ENCODE assay signal across 9 cellular contexts in genomic region chr13:31951215-31951678, GRCh38.
DNase-seq lines count a peak whose midpoint lies in the region; ATAC-seq and TF ChIP-seq lines count a peak whose summit lies in the region.
"Had no signal": no experiment of that assay in that cellular context is flagged by ENCODE, and none has a peak within 500 bp of the region (broad histone marks: within the 10 kb centered on the region; RNA-seq: fewer than 3 reads in every experiment).

No MANE protein-coding gene starts in this region.

- no peaks in the 10 kb centered on the region for H3K9me2 ChIP-seq in SK-N-SH

- H3K4me1 ChIP-seq in body of pancreas (peaks cover 50% of the 10 kb centered on the region), SK-N-SH (ENCODE audit: control insufficient read depth in 1 of 2, insufficient read depth in 2 of 2, low read depth in 1 of 2, low read length in 1 of 2) (no peaks in the 10 kb centered on the region; a peak in 3 of 4 replicates)

- H3F3A ChIP-seq in SK-N-SH (replicated peaks; ENCODE audit: insufficient read depth): no peaks in the 10 kb centered on the region

- TF ChIP-seq POLR2A in body of pancreas (IDR thresholded peaks at IDR 0.05): no peak

- no peaks in the 10 kb centered on the region for H3K79me2 ChIP-seq in SK-N-SH (ENCODE audit: insufficient read depth)

- H4K20me1 ChIP-seq in SK-N-SH (ENCODE audit: insufficient read depth): no peaks in the 10 kb centered on the region

- TF ChIP-seq CTCF in body of pancreas (IDR thresholded peaks at IDR 0.05) (no peak), natural killer cell (IDR thresholded peaks at IDR 0.05) (no peak), SK-N-SH (IDR thresholded peaks at IDR 0.05) (no peak)

- no peak for TF ChIP-seq EP300 in SK-N-SH (IDR thresholded peaks at IDR 0.05; ENCODE audit: borderline replicate concordance in 1 of 2, low read depth in 1 of 2, low read length in 1 of 2)

- no peak overlapping the region for H2AFZ ChIP-seq in SK-N-SH (ENCODE audit: low read depth)

- H3K36me3 Mint-ChIP-seq in natural killer cell: peaks cover 15% of the 10 kb centered on the region

- H3K9ac ChIP-seq in SK-N-SH: no peak overlapping the region

- H3K9me3 ChIP-seq in body of pancreas (no peaks in the 10 kb centered on the region), SK-N-SH (no peaks in the 10 kb centered on the region)

- intact Hi-C loops in body of pancreas (cut with DNase I): no loop called here
- intact Hi-C loops in natural killer cell (cut with micrococcal nuclease): no loop called here

- ATAC-seq in GM18502 (IDR thresholded peaks at IDR 0.05; ENCODE audit: poor library complexity, unreplicated experiment) (peak; percentile 94), GM21576 (IDR thresholded peaks at IDR 0.05; ENCODE audit: unreplicated experiment) (peak; percentile 96), body of pancreas (peak; percentile 72), natural killer cell (peak; percentile 92 to 96 (median 92))

- POLR2A ChIA-PET in SK-N-SH (lab: Yijun Ruan, JAX): no interaction called here

- H3K27ac ChIP-seq in body of pancreas (peak overlapping the region; percentile 57 to 79 (median 59)), SK-N-SH (ENCODE audit: low read depth in 2 of 2, low read length in 1 of 2) (no peak overlapping the region)

- H3K36me3 ChIP-seq in body of pancreas (replicated peaks in 1 of 2; ENCODE audit: insufficient read depth in 1 of 2, low read depth in 2 of 2) (no peaks in the 10 kb centered on the region), SK-N-SH (replicated peaks in 1 of 2; ENCODE audit: control insufficient read depth in 1 of 2, insufficient read depth in 2 of 2, low read length in 1 of 2) (no peaks in the 10 kb centered on the region)

- DNase-seq in HT-29 (ENCODE audit: low spot score): peak; percentile 91
- peak; percentile 51 to 84 (median 72) for DNase-seq in body of pancreas
- peak; percentile 38 for DNase-seq in natural killer cell
- DNase-seq in RPMI8226: no peak
- no peak for DNase-seq in effector CD4-positive, alpha-beta T cell
- DNase-seq in SK-N-SH: no peak

- WGBS in body of pancreas, 2 donors: 14 to 32% methylated on average over 3 of the region's 3 CpGs
- no CpG with 5 or more reads among the region's 3 CpGs for WGBS in SK-N-SH (ENCODE audit: low lambda C conversion rate)

- no peak for TF ChIP-seq RAD21 in SK-N-SH (IDR thresholded peaks at IDR 0.05; ENCODE audit: low read length)

- H3K9me3 Mint-ChIP-seq in natural killer cell: no peaks in the 10 kb centered on the region

- peak overlapping the region; percentile 73 to 80 for H3K27ac Mint-ChIP-seq in natural killer cell

- no peak overlapping the region for H3K4me2 ChIP-seq in SK-N-SH

- H3K4me3 ChIP-seq in body of pancreas (no peak overlapping the region), SK-N-SH (ENCODE audit: low read depth in 2 of 2, low read length in 1 of 2) (no peak overlapping the region)
- H3K4me3 ChIP-seq: dorsolateral prefrontal cortex had no signal

- peak overlapping the region; percentile 1 for H3K4me3 Mint-ChIP-seq in natural killer cell

- CTCF ChIA-PET in SK-N-SH (lab: Yijun Ruan, JAX): interaction anchor here (0.6 to 1.9 kb wide), 2 partner anchors 35 to 41 kb away, joined by 3 to 5 read pairs; no protein-coding TSS in a partner anchor

- no peaks in the 10 kb centered on the region for H3K27me3 ChIP-seq in body of pancreas
- no peaks in the 10 kb centered on the region for H3K27me3 ChIP-seq in SK-N-SH (ENCODE audit: insufficient read depth)
- H3K27me3 ChIP-seq: dorsolateral prefrontal cortex had no signal

- peaks cover 17 to 18% of the 10 kb centered on the region in 2 donors for H3K4me1 Mint-ChIP-seq in natural killer cell

- no peaks in the 10 kb centered on the region for H3K27me3 Mint-ChIP-seq in natural killer cell (ENCODE audit: low read depth in 2 of 2)

TF ChIP-seq in SK-N-SH, 30 proteins besides CTCF, POLR2A, EP300 and RAD21:
- TF ChIP-seq PBX3 (IDR thresholded peaks at IDR 0.05) (no peak), YY1 (IDR thresholded peaks at IDR 0.05; ENCODE audit: low read depth) (no peak), FOXM1 (IDR thresholded peaks at IDR 0.05; ENCODE audit: low read depth) (no peak), GATA2 (CRISPR knock-in tag; IDR thresholded peaks at IDR 0.05) (no peak), RFX5 (IDR thresholded peaks at IDR 0.05; ENCODE audit: low read length) (no peak), MAX (IDR thresholded peaks at IDR 0.05; ENCODE audit: low read depth) (no peak), MEF2A (IDR thresholded peaks at IDR 0.05; ENCODE audit: borderline replicate concordance, low read depth) (no peak), TAF1 (IDR thresholded peaks at IDR 0.05; ENCODE audit: borderline replicate concordance, low read depth, low read length) (no peak), RCOR1 (IDR thresholded peaks at IDR 0.05; ENCODE audit: low read length) (no peak), FOXJ3 (CRISPR knock-in tag; IDR thresholded peaks at IDR 0.05) (no peak), JUND (IDR thresholded peaks at IDR 0.05) (no peak), ELF1 (IDR thresholded peaks at IDR 0.05) (no peak), TEAD4 (IDR thresholded peaks at IDR 0.05; ENCODE audit: borderline replicate concordance, insufficient read depth) (no peak), MXI1 (IDR thresholded peaks at IDR 0.05; ENCODE audit: low read depth, low read length) (no peak), SIN3A (IDR thresholded peaks at IDR 0.05; ENCODE audit: borderline replicate concordance, low read depth, low read length) (no peak), CHD2 (IDR thresholded peaks at IDR 0.05; ENCODE audit: low read length, partially characterized antibody) (no peak), POLR2AphosphoS5 (IDR thresholded peaks at IDR 0.05; ENCODE audit: low read depth, low read length) (no peak), NFIC (IDR thresholded peaks at IDR 0.05; ENCODE audit: borderline replicate concordance) (no peak)
- TF ChIP-seq, protein P1, sequence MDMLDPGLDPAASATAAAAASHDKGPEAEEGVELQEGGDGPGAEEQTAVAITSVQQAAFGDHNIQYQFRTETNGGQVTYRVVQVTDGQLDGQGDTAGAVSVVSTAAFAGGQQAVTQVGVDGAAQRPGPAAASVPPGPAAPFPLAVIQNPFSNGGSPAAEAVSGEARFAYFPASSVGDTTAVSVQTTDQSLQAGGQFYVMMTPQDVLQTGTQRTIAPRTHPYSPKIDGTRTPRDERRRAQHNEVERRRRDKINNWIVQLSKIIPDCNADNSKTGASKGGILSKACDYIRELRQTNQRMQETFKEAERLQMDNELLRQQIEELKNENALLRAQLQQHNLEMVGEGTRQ (IDR thresholded peaks at IDR 0.05; ENCODE audit: borderline replicate concordance, low read depth, low read length): no peak
- TF ChIP-seq, protein P2, sequence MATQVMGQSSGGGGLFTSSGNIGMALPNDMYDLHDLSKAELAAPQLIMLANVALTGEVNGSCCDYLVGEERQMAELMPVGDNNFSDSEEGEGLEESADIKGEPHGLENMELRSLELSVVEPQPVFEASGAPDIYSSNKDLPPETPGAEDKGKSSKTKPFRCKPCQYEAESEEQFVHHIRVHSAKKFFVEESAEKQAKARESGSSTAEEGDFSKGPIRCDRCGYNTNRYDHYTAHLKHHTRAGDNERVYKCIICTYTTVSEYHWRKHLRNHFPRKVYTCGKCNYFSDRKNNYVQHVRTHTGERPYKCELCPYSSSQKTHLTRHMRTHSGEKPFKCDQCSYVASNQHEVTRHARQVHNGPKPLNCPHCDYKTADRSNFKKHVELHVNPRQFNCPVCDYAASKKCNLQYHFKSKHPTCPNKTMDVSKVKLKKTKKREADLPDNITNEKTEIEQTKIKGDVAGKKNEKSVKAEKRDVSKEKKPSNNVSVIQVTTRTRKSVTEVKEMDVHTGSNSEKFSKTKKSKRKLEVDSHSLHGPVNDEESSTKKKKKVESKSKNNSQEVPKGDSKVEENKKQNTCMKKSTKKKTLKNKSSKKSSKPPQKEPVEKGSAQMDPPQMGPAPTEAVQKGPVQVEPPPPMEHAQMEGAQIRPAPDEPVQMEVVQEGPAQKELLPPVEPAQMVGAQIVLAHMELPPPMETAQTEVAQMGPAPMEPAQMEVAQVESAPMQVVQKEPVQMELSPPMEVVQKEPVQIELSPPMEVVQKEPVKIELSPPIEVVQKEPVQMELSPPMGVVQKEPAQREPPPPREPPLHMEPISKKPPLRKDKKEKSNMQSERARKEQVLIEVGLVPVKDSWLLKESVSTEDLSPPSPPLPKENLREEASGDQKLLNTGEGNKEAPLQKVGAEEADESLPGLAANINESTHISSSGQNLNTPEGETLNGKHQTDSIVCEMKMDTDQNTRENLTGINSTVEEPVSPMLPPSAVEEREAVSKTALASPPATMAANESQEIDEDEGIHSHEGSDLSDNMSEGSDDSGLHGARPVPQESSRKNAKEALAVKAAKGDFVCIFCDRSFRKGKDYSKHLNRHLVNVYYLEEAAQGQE (IDR thresholded peaks at IDR 0.05; ENCODE audit: low read depth, low read length): no peak

Comparison
In these comparisons a context has a peak if more than half of its experiments do, and no peak if none do; other contexts are left out.
1. DNase-seq: peak in HT-29 (single experiment), body of pancreas (4 of 4) and natural killer cell (single experiment); none in RPMI8226 (single experiment), effector CD4-positive, alpha-beta T cell (single experiment) and SK-N-SH (single experiment).
2. H3K27ac ChIP-seq: peak in body of pancreas (4 of 4); none in SK-N-SH (0 of 2).
3. Peak in every context shown above with its lines, with median percentiles within 50 percentile points of each other: ATAC-seq.